Comparison of ENCODE assay signal across 1 cellular context in genomic region chr16:29674188-29674587, GRCh38.
A peak's percentile ranks its signal among the peaks of the same experiment; 100 is the strongest.
TF ChIP-seq lines count a peak whose summit lies in the region.

No MANE protein-coding gene starts in this region.

TF ChIP-seq in K562, 482 proteins besides CTCF, POLR2A, EP300 and RAD21 (continued from another document):
- TF ChIP-seq CREM (IDR thresholded peaks at IDR 0.05; ENCODE audit: low read depth), result 0 out of 2 replicates have a peak, but pooled peaks have one; percentile 2
- no peak for TF ChIP-seq GTF2A2 (tag; IDR thresholded peaks at IDR 0.05)
